In the genomic region with DNA sequence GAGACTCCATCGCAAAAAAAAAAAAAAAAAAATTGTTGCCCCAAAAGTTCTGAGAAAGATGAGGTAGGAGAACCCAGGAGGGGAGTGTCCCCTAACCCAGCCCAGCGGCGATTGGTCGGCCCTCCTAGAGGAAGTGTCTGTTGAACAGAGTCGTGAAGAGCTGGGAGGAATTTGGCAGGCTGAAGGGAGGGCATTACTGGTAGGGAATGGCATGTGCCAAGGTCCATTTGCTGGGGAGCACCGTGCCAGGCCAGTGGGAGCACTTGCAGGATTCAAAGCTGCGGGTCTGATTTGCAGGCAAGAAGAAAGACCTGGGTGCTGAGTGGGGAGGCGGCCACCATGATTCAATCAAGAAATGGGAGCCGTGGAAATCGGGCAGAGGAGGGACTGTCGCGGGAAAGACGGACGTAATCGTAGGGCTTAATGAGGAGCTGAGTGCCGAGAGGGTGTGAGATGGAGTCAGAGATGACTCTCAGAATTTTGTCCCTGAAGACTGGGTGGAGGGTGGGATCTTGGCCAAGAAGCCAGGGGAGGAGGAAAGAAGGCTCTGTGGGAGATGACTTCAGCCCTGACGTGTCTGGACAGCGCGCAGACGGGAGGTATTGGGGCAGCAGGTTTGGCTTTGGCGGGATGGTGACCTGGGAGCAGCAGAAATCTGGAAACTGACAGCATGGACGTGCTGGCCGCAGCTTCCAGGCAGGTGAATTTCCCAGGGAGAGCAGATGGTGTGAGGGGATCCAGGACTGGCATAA, we compare ENCODE assay signal across 13 cellular contexts. TPM values are rescaled to one million over a fixed set of nuclear protein-coding genes. Genes with fewer than 3 reads are reported as not detected.
DNase-seq lines count a peak whose midpoint lies in the region; ATAC-seq and TF ChIP-seq lines count a peak whose summit lies in the region.
"Had no signal": no experiment of that assay in that cellular context is flagged by ENCODE, and none has a peak within 500 bp of the region (broad histone marks: within the 10 kb centered on the region; RNA-seq: fewer than 3 reads in every experiment).

No MANE protein-coding gene starts in this region.

- H3K27me3 Mint-ChIP-seq in stimulated activated naive B cell treated with anti-CD40 and anti-IgM and Interleukin-4, amounts not matched to agents 10 μg/mL and 1 μg/mL and 100 μg/mL, for 72 hours, result no peaks in the 10 kb centered on the region

- H3K9me3 ChIP-seq in Panc1 (ENCODE audit: control insufficient read depth, insufficient read depth, low read depth, low read length), result no peaks in the 10 kb centered on the region
- H3K9me3 ChIP-seq: lower lobe of right lung had no signal

- peaks cover 20 to 33% of the 10 kb centered on the region in 2 donors for H3K4me1 Mint-ChIP-seq in stimulated activated naive B cell treated with anti-CD40 and anti-IgM and Interleukin-4, amounts not matched to agents 10 μg/mL and 1 μg/mL and 100 μg/mL, for 72 hours

- no peak for TF ChIP-seq CTCF in Panc1 (IDR thresholded peaks at IDR 0.05)

- no peaks in the 10 kb centered on the region for H3K9me3 Mint-ChIP-seq in stimulated activated naive B cell treated with anti-CD40 and anti-IgM and Interleukin-4, amounts not matched to agents 10 μg/mL and 1 μg/mL and 100 μg/mL, for 72 hours

- intact Hi-C loops in Panc1 (cut with micrococcal nuclease; ENCODE audit: unreplicated experiment), result no loop called here

- no peaks in the 10 kb centered on the region for H3K4me1 ChIP-seq in Panc1 (ENCODE audit: control insufficient read depth, insufficient read depth, low read length)
- H3K4me1 ChIP-seq: lower lobe of right lung had no signal

- no peak for DNase-seq in Panc1 (ENCODE audit: low read depth, low spot score)
- no peak for DNase-seq in left lobe of liver (ENCODE audit: low spot score)
- DNase-seq in stimulated activated naive B cell treated with anti-CD40 and anti-IgM and Interleukin-4, amounts not matched to agents 10 μg/mL and 1 μg/mL and 100 μg/mL, for 72 hours, result no peak
- no peak for DNase-seq in NCI-H1417 treated with DMSO at 0.1 percent for 48 hours (lab: John Stamatoyannopoulos, UW)
- DNase-seq: amniotic stem cell; lower lobe of right lung; NCI-H446 treated with DMSO at 0.1 percent for 48 hours; stimulated activated naive CD8-positive, alpha-beta T cell treated with anti-CD3 and anti-CD28 coated beads, Interleukin-15, Interleukin-2, amounts not matched to agents 100 U/mL and 50 U/mL, for 24 hours had no signal

- H3K4me3 ChIP-seq in Panc1 (ENCODE audit: low read depth in 2 of 2, low read length in 2 of 2), result no peak overlapping the region
- H3K4me3 ChIP-seq: dorsolateral prefrontal cortex, lower lobe of right lung had no signal

- H3K27me3 ChIP-seq in Panc1 (ENCODE audit: control insufficient read depth, insufficient read depth, low read length), result no peaks in the 10 kb centered on the region
- H3K27me3 ChIP-seq: dorsolateral prefrontal cortex had no signal

- peaks cover 20 to 39% of the 10 kb centered on the region in 2 donors for H3K36me3 Mint-ChIP-seq in stimulated activated naive B cell treated with anti-CD40 and anti-IgM and Interleukin-4, amounts not matched to agents 10 μg/mL and 1 μg/mL and 100 μg/mL, for 72 hours

- H3K27ac Mint-ChIP-seq in stimulated activated naive B cell treated with anti-CD40 and anti-IgM and Interleukin-4, amounts not matched to agents 10 μg/mL and 1 μg/mL and 100 μg/mL, for 72 hours, result peak overlapping the region; percentile 27

- no peak overlapping the region for H3K4me3 Mint-ChIP-seq in stimulated activated naive B cell treated with anti-CD40 and anti-IgM and Interleukin-4, amounts not matched to agents 10 μg/mL and 1 μg/mL and 100 μg/mL, for 72 hours

- CTCF ChIA-PET in Panc1 (lab: Charles Lee), result interaction anchor here (0.6 kb wide), 1 partner anchor 28 kb away, joined by 5 read pairs; no protein-coding TSS in a partner anchor

- H3K36me3 ChIP-seq in Panc1 (ENCODE audit: control insufficient read depth, insufficient read depth, low read length), result no peaks in the 10 kb centered on the region
- H3K36me3 ChIP-seq: lower lobe of right lung had no signal

- POLR2A ChIA-PET in Panc1 (lab: Charles Lee), result no interaction called here

- TSS peak; percentile 87 for BruUV-seq in Panc1 (replicated peaks; lab: Mats Ljungman, UMichigan)

- in situ Hi-C loops in Panc1 (cut with HindIII; ENCODE audit: low pct_unique_long_range_greater_than_20kb, low sequenced_read_pairs), result no loop called here

- no peak overlapping the region for H3K27ac ChIP-seq in Panc1 (ENCODE audit: low read length)
- H3K27ac ChIP-seq in cingulate gyrus (ENCODE audit: low read depth, low read length), result peak overlapping the region; percentile 29
- H3K27ac ChIP-seq: HL-60, lower lobe of right lung had no signal

- ATAC-seq in Panc1, result no peak
- ATAC-seq in left lobe of liver, result peak; percentile 63
- ATAC-seq in stimulated activated naive B cell treated with anti-CD40 and anti-IgM and Interleukin-4, amounts not matched to agents 10 μg/mL and 1 μg/mL and 100 μg/mL, for 72 hours (replicated peaks), result no peak
- ATAC-seq in HG03175 (IDR thresholded peaks at IDR 0.05; ENCODE audit: unreplicated experiment), result no peak
- no peak for ATAC-seq in GM21360 (IDR thresholded peaks at IDR 0.05; ENCODE audit: unreplicated experiment)
- ATAC-seq: stimulated activated naive CD8-positive, alpha-beta T cell treated with anti-CD3 and anti-CD28 coated beads, Interleukin-15, Interleukin-2, amounts not matched to agents 100 U/mL and 50 U/mL, for 24 hours had no signal

RNA-seq across cellular contexts. Expression of gene CERS4, which starts 15.4 kb away (rescaled TPM):
- total RNA-seq in Panc1 (2021; ENCODE audit: unreplicated experiment) (11.6 TPM), left lobe of liver (67.3 TPM)
- polyA plus RNA-seq in Panc1 (2012; ENCODE audit: insufficient read length), result 20.8 TPM
